In the genomic region with DNA sequence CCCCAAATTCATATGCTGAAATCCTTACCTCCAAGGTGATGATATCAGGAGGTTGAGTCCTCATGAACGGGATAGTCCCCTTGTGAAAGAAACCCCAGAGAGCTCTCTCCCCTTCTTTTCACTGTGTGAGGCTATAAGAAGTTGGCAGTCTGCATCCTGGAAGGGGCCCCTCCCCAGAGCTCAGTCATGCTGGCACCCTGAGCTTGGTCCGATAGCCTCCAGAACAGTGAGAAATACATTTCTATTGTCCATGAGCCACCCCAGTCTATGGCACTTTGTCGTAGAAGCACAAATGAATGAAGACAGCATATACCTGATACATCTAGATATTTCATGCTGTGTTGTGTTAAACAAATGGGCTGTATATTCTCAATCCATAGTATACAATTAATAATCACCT, we compare ENCODE assay signal across 12 cellular contexts.
DNase-seq lines count a peak whose midpoint lies in the region; ATAC-seq and TF ChIP-seq lines count a peak whose summit lies in the region.
"Had no signal": no experiment of that assay in that cellular context is flagged by ENCODE, and none has a peak within 500 bp of the region (broad histone marks: within the 10 kb centered on the region; RNA-seq: fewer than 3 reads in every experiment).

No MANE protein-coding gene starts in this region.

- H3K36me3 ChIP-seq in BLaER1 (peaks cover 89% of the 10 kb centered on the region), DND-41 (ENCODE audit: insufficient read depth, low read length) (0 out of 2 replicates have a peak, but pooled peaks cover 7% of the 10 kb centered on the region), KOPT-K1 (ENCODE audit: insufficient read depth, low read length) (peaks cover 11% of the 10 kb centered on the region; the same call in 1 of the 2 replicates), MG63 (0 out of 2 replicates have a peak, but pooled peaks cover 4% of the 10 kb centered on the region)
- H3K36me3 ChIP-seq: HAP-1 had no signal

- no peaks in the 10 kb centered on the region for H3K27me3 ChIP-seq in BLaER1
- no peaks in the 10 kb centered on the region for H3K27me3 ChIP-seq in DND-41 (ENCODE audit: insufficient read depth, low read length, poor library complexity)
- H3K27me3 ChIP-seq in MG63 = no peaks in the 10 kb centered on the region

- H3K27me3 Mint-ChIP-seq in immature natural killer cell (ENCODE audit: low read depth in 3 of 3) = peaks cover 0 to 2% (median 0%) of the 10 kb centered on the region in 3 donors
- H3K27me3 Mint-ChIP-seq: CD8-positive, alpha-beta memory T cell had no signal

- H3K4me1 ChIP-seq in BLaER1 (peaks cover 100% of the 10 kb centered on the region), DND-41 (ENCODE audit: insufficient read depth, low read length) (peaks cover 39% of the 10 kb centered on the region)
- H3K4me1 ChIP-seq: Caco-2, HAP-1 had no signal

- H3K27ac ChIP-seq in BLaER1 = 0 out of 2 replicates have a peak overlapping the region, but pooled peaks have one; percentile 20
- H3K27ac ChIP-seq in DND-41 (ENCODE audit: low read length) = peak overlapping the region; percentile 47; the same call in 1 of the 2 replicates
- H3K27ac ChIP-seq in KOPT-K1 (ENCODE audit: low read depth, low read length, poor library complexity, severe bottlenecking) = peak overlapping the region; percentile 80

- no peaks in the 10 kb centered on the region for H3K9me3 ChIP-seq in BLaER1
- no peaks in the 10 kb centered on the region for H3K9me3 ChIP-seq in DND-41 (ENCODE audit: insufficient read depth, low read length, severe bottlenecking)
- no peaks in the 10 kb centered on the region for H3K9me3 ChIP-seq in KOPT-K1 (ENCODE audit: insufficient read depth, low read length, poor library complexity, severe bottlenecking)
- H3K9me3 ChIP-seq in MG63 = no peaks in the 10 kb centered on the region
- H3K9me3 ChIP-seq: Caco-2, HAP-1 had no signal

- peak overlapping the region in 4 of 6 donors; percentile 10 to 43 (median 20) for H3K27ac Mint-ChIP-seq in immature natural killer cell

- no peak overlapping the region for H3K4me3 Mint-ChIP-seq in immature natural killer cell
- H3K4me3 Mint-ChIP-seq: CD8-positive, alpha-beta memory T cell had no signal

- H3K4me2 ChIP-seq in BLaER1 (peak overlapping the region; percentile 78), DND-41 (ENCODE audit: insufficient read depth, low read length) (no peak overlapping the region)

- no peaks in the 10 kb centered on the region for H3K9me3 Mint-ChIP-seq in immature natural killer cell
- H3K9me3 Mint-ChIP-seq: CD8-positive, alpha-beta memory T cell had no signal

- TF ChIP-seq CTCF in DND-41 (IDR thresholded peaks at IDR 0.05; ENCODE audit: borderline replicate concordance, extremely low read depth, low read length, poor library complexity, severe bottlenecking) = no peak

- H3K4me1 Mint-ChIP-seq in immature natural killer cell = peaks cover 35 to 56% of the 10 kb centered on the region in 2 donors

- no peak overlapping the region for H2AFZ ChIP-seq in DND-41 (ENCODE audit: low read depth, low read length)

- peaks cover 85% of the 10 kb centered on the region for H3K79me2 ChIP-seq in DND-41 (ENCODE audit: insufficient read depth, low read length)

- H3K36me3 Mint-ChIP-seq in immature natural killer cell = no peaks in the 10 kb centered on the region

- H3K9ac ChIP-seq in BLaER1 = no peak overlapping the region; the same call in 1 of the 2 replicates
- no peak overlapping the region for H3K9ac ChIP-seq in DND-41 (ENCODE audit: low read depth, low read length)

- ATAC-seq in DND-41 (ENCODE audit: insufficient read depth, low read depth) (no peak), GM18858 (IDR thresholded peaks at IDR 0.05; ENCODE audit: unreplicated experiment) (no peak)
- ATAC-seq: HepG2 had no signal

- no peak overlapping the region for H3K4me3 ChIP-seq in BLaER1
- no peak overlapping the region for H3K4me3 ChIP-seq in DND-41 (ENCODE audit: low read depth in 1 of 2, low read length in 2 of 2)
- H3K4me3 ChIP-seq in MG63 = no peak overlapping the region
- H3K4me3 ChIP-seq: HAP-1 had no signal

- H4K20me1 ChIP-seq in BLaER1 = peaks cover 100% of the 10 kb centered on the region
- H4K20me1 ChIP-seq in DND-41 (ENCODE audit: insufficient read depth, low read length) = peaks cover 5% of the 10 kb centered on the region; the same call in 1 of the 2 replicates

- DNase-seq in DND-41 (no peak), immature natural killer cell (no peak), MG63 (no peak)
- no peak for DNase-seq in activated CD4-positive, CD25-positive, alpha-beta regulatory T cell treated with anti-CD3 and anti-CD28 coated beads, Interleukin-2, amount 50 U/mL, for 72 hours
- DNase-seq: ACHN; Caco-2; CD8-positive, alpha-beta memory T cell had no signal

Comparison
In these comparisons a context has a peak if more than half of its experiments do, and no peak if none do; other contexts are left out.
1. H3K27ac ChIP-seq: peak in every context shown above with its lines; median percentile 80 in KOPT-K1; 47 in DND-41; 20 in BLaER1.